In genomic region chr1:235330918-235331285, GRCh38 we compare ENCODE assay signal across 13 cellular contexts. TPM values are rescaled to one million over a fixed set of nuclear protein-coding genes. Genes with fewer than 3 reads are reported as not detected.
DNase-seq lines count a peak whose midpoint lies in the region; ATAC-seq, FAIRE-seq and TF ChIP-seq lines count a peak whose summit lies in the region.
"Had no signal": no experiment of that assay in that cellular context is flagged by ENCODE, and none has a peak within 500 bp of the region (broad histone marks: within the 10 kb centered on the region; RNA-seq: fewer than 3 reads in every experiment).

No MANE protein-coding gene starts in this region.

- H3K9me3 ChIP-seq in endothelial cell of umbilical vein (replicated peaks; ENCODE audit: control insufficient read depth, insufficient read depth, low read length): no peaks in the 10 kb centered on the region

- no peak overlapping the region for H3K4me3 Mint-ChIP-seq in osteocyte (ENCODE audit: unreplicated experiment)
- H3K4me3 Mint-ChIP-seq in type B pancreatic cell: no peak overlapping the region
- H3K4me3 Mint-ChIP-seq: T-cell had no signal

- no peak overlapping the region for H3K27ac ChIP-seq in endothelial cell of umbilical vein (ENCODE audit: insufficient read depth, low read depth, low read length)

- no peak overlapping the region for H3K9ac ChIP-seq in endothelial cell of umbilical vein (replicated peaks; ENCODE audit: extremely low read depth, insufficient read depth, low read length)

- TF ChIP-seq CTCF in GM06990 (IDR thresholded peaks at IDR 0.05; ENCODE audit: insufficient read depth, low read length, poor library complexity, severe bottlenecking): no peak
- TF ChIP-seq CTCF in NB4 (IDR thresholded peaks at IDR 0.05; ENCODE audit: low read depth, low read length): no peak
- no peak for TF ChIP-seq CTCF in endothelial cell of umbilical vein (IDR thresholded peaks at IDR 0.05; ENCODE audit: extremely low read depth in 1 of 2, insufficient read depth in 1 of 2, low read depth in 1 of 2, low read length in 2 of 2)
- no peak for TF ChIP-seq CTCF in osteocyte (IDR thresholded peaks at IDR 0.05)
- TF ChIP-seq CTCF in type B pancreatic cell (conservative IDR thresholded peaks at IDR 0.05): no peak

- H3K4me3 ChIP-seq in GM06990 (replicated peaks; ENCODE audit: low read depth, low read length) (peak overlapping the region; percentile 51), NB4 (ENCODE audit: low read depth, low read length) (peak overlapping the region; percentile 94), endothelial cell of umbilical vein (replicated peaks in 1 of 3; ENCODE audit: insufficient read depth in 1 of 3, low read depth in 1 of 3, low read length in 3 of 3) (no peak overlapping the region)

- dilution Hi-C loops in endothelial cell of umbilical vein (cut with MboI; ENCODE audit: extremely low pct_ligation_motif_present, low sequenced_read_pairs): no loop called here

- no peak for FAIRE-seq in endothelial cell of umbilical vein (lab: Jason Lieb, UNC)
- FAIRE-seq: GM12892 had no signal

- H3K36me3 Mint-ChIP-seq in osteocyte (ENCODE audit: unreplicated experiment) (peaks cover 2% of the 10 kb centered on the region), type B pancreatic cell (peaks cover 5% of the 10 kb centered on the region)

- TF ChIP-seq POLR2A in NB4 (IDR thresholded peaks at IDR 0.05; ENCODE audit: extremely low read depth, insufficient read length) (no peak), endothelial cell of umbilical vein (IDR thresholded peaks at IDR 0.05; ENCODE audit: low read depth, low read length) (no peak)

- H2AFZ ChIP-seq in endothelial cell of umbilical vein (ENCODE audit: low read depth, low read length): no peak overlapping the region

- no peak for ATAC-seq in GM21786 (IDR thresholded peaks at IDR 0.05; ENCODE audit: unreplicated experiment)
- ATAC-seq in HG03175 (IDR thresholded peaks at IDR 0.05; ENCODE audit: unreplicated experiment): no peak
- ATAC-seq: T-cell had no signal

- DNase-seq in GM06990 (ENCODE audit: extremely low read depth, insufficient read length) (no peak), NB4 (ENCODE audit: low read depth) (no peak), endothelial cell of umbilical vein (ENCODE audit: low read depth, low spot score) (no peak), osteocyte (ENCODE audit: extremely low spot score, unreplicated experiment) (no peak), anterior cingulate cortex (lab: John Stamatoyannopoulos, UW) (no peak), type B pancreatic cell (ENCODE audit: extremely low spot score, unreplicated experiment) (no peak)
- DNase-seq: effector CD8-positive, alpha-beta T cell; NCI-H1105 treated with DMSO at 0.1 percent for 48 hours; NCI-H510A had no signal

- POLR2A ChIA-PET in endothelial cell of umbilical vein (lab: Charles Lee): no interaction called here

- H3K9me3 Mint-ChIP-seq in osteocyte (ENCODE audit: unreplicated experiment) (no peaks in the 10 kb centered on the region), type B pancreatic cell (no peaks in the 10 kb centered on the region)
- H3K9me3 Mint-ChIP-seq: T-cell had no signal

- BruUV-seq in endothelial cell of umbilical vein (replicated peaks; lab: Mats Ljungman, UMichigan): no TSS peak

- CTCF ChIA-PET in endothelial cell of umbilical vein (lab: Charles Lee): interaction anchor here (1.5 to 5.7 kb wide), 2 partner anchors 11 to 85 kb away, joined by 4 to 56 read pairs; no protein-coding TSS in a partner anchor

- H3K4me2 ChIP-seq in endothelial cell of umbilical vein (ENCODE audit: insufficient read depth, low read length): peak overlapping the region; percentile 93

- H3K27me3 ChIP-seq in GM06990 (replicated peaks; ENCODE audit: control insufficient read depth, insufficient read depth, low read length): no peaks in the 10 kb centered on the region
- no peaks in the 10 kb centered on the region for H3K27me3 ChIP-seq in endothelial cell of umbilical vein (ENCODE audit: control insufficient read depth in 2 of 2, insufficient read depth in 2 of 2, low read length in 2 of 2)

- peaks cover 20% of the 10 kb centered on the region for H3K4me1 ChIP-seq in endothelial cell of umbilical vein (ENCODE audit: control insufficient read depth, extremely low read depth, insufficient read depth, low read length)

- H3K36me3 ChIP-seq in GM06990 (ENCODE audit: control insufficient read depth, insufficient read depth, low read length) (no peaks in the 10 kb centered on the region), endothelial cell of umbilical vein (ENCODE audit: control insufficient read depth in 2 of 2, extremely low read depth in 1 of 2, insufficient read depth in 2 of 2, low read length in 2 of 2) (no peaks in the 10 kb centered on the region)

- peaks cover 57% of the 10 kb centered on the region for H3K79me2 ChIP-seq in endothelial cell of umbilical vein (ENCODE audit: control insufficient read depth, insufficient read depth, low read length)

- H3K27ac Mint-ChIP-seq in osteocyte (ENCODE audit: unreplicated experiment): peak overlapping the region; percentile 62
- no peak overlapping the region for H3K27ac Mint-ChIP-seq in type B pancreatic cell
- H3K27ac Mint-ChIP-seq: T-cell had no signal

- H3K4me1 Mint-ChIP-seq in osteocyte (ENCODE audit: unreplicated experiment) (peaks cover 9% of the 10 kb centered on the region), type B pancreatic cell (ENCODE audit: unreplicated experiment) (peaks cover 28% of the 10 kb centered on the region)

- peaks cover 3% of the 10 kb centered on the region for H4K20me1 ChIP-seq in endothelial cell of umbilical vein (replicated peaks; ENCODE audit: control insufficient read depth, extremely low read depth, insufficient read depth, low read length)

- H3K9me1 ChIP-seq in endothelial cell of umbilical vein (replicated peaks; ENCODE audit: control insufficient read depth, extremely low read depth, insufficient read depth, low read length): no peaks in the 10 kb centered on the region

- intact Hi-C loops in endothelial cell of umbilical vein (cut with micrococcal nuclease): no loop called here

- no peaks in the 10 kb centered on the region for H3K27me3 Mint-ChIP-seq in osteocyte (ENCODE audit: unreplicated experiment)
- H3K27me3 Mint-ChIP-seq in type B pancreatic cell: no peaks in the 10 kb centered on the region
- H3K27me3 Mint-ChIP-seq: T-cell had no signal

TF ChIP-seq in endothelial cell of umbilical vein, 7 proteins besides CTCF, POLR2A, EP300 and RAD21:
- TF ChIP-seq EZH2 (IDR thresholded peaks at IDR 0.05; ENCODE audit: borderline replicate concordance, low read depth, low read length, severe bottlenecking): no peak
- no peak for TF ChIP-seq POLR2AphosphoS5 (IDR thresholded peaks at IDR 0.05; ENCODE audit: insufficient read depth, low read depth, low read length)
- no peak for TF ChIP-seq GATA2 (IDR thresholded peaks at IDR 0.05; ENCODE audit: insufficient read depth, insufficient read length, low read depth, low read length)
- no peak for TF ChIP-seq JUN (IDR thresholded peaks at IDR 0.05; ENCODE audit: borderline replicate concordance, insufficient read depth, insufficient read length, low read depth)

RNA-seq across cellular contexts. Expression of gene GGPS1, which starts 2.5 kb away (rescaled TPM):
- total RNA-seq in endothelial cell of umbilical vein (24.8 and 29.5 TPM in 2 replicates), osteocyte (37.1 and 42.5 TPM in 2 replicates), type B pancreatic cell (ENCODE audit: low replicate concordance) (33.9 and 45.5 TPM in 2 replicates)
- polyA plus RNA-seq in endothelial cell of umbilical vein: 9.1 and 10.7 TPM in 2 replicates
- 14.6 and 16.7 TPM in 2 replicates for polyA plus RNA-seq in endothelial cell of umbilical vein (2011; cell fraction: cytosol; rRNA removed)
- polyA plus RNA-seq in endothelial cell of umbilical vein (2011; cell fraction: nucleus; rRNA removed): 7.6 and 8.0 TPM in 2 replicates
- polyA plus RNA-seq in endothelial cell of umbilical vein (2012): 17.2 and 19.6 TPM in 2 replicates
- 11.3 and 20.9 TPM in 2 replicates for polyA minus RNA-seq in endothelial cell of umbilical vein
- 13.8 TPM for polyA minus RNA-seq in endothelial cell of umbilical vein (2011; cell fraction: cytosol; rRNA and poly(A)+ RNA removed)
- 2.3 and 8.5 TPM in 2 replicates for polyA minus RNA-seq in endothelial cell of umbilical vein (2011; cell fraction: nucleus; rRNA and poly(A)+ RNA removed)

RNA-seq across cellular contexts. Expression of gene ARID4B, which starts 2.9 kb away (rescaled TPM):
- 33.5 and 40.7 TPM in 2 replicates for total RNA-seq in endothelial cell of umbilical vein
- 4.0 and 6.7 TPM in 2 replicates for polyA plus RNA-seq in endothelial cell of umbilical vein
- 5.3 and 5.9 TPM in 2 replicates for polyA plus RNA-seq in endothelial cell of umbilical vein (2011; cell fraction: cytosol; rRNA removed)
- polyA plus RNA-seq in endothelial cell of umbilical vein (2011; cell fraction: nucleus; rRNA removed): 35.6 and 51.2 TPM in 2 replicates
- 16.6 and 20.1 TPM in 2 replicates for polyA plus RNA-seq in endothelial cell of umbilical vein (2012)
- 35.7 and 40.4 TPM in 2 replicates for polyA minus RNA-seq in endothelial cell of umbilical vein
- polyA minus RNA-seq in endothelial cell of umbilical vein (2011; cell fraction: cytosol; rRNA and poly(A)+ RNA removed): 6.6 TPM
- 78.5 and 89.4 TPM in 2 replicates for polyA minus RNA-seq in endothelial cell of umbilical vein (2011; cell fraction: nucleus; rRNA and poly(A)+ RNA removed)
- total RNA-seq in osteocyte: 41.3 and 41.5 TPM in 2 replicates
- 33.5 and 42.4 TPM in 2 replicates for total RNA-seq in type B pancreatic cell (ENCODE audit: low replicate concordance)

RNA-seq across cellular contexts. Expression of gene TBCE, which starts 36.3 kb away (rescaled TPM):
- total RNA-seq in endothelial cell of umbilical vein (28.6 and 32.6 TPM in 2 replicates), osteocyte (30.3 and 31.8 TPM in 2 replicates), type B pancreatic cell (ENCODE audit: low replicate concordance) (25.2 and 30.3 TPM in 2 replicates)
- polyA plus RNA-seq in endothelial cell of umbilical vein: 10.0 and 13.7 TPM in 2 replicates
- 18.4 and 19.6 TPM in 2 replicates for polyA plus RNA-seq in endothelial cell of umbilical vein (2011; cell fraction: cytosol; rRNA removed)
- 44.1 and 45.9 TPM in 2 replicates for polyA plus RNA-seq in endothelial cell of umbilical vein (2011; cell fraction: nucleus; rRNA removed)
- polyA plus RNA-seq in endothelial cell of umbilical vein (2012): 34.8 and 35.9 TPM in 2 replicates
- 16.7 and 23.0 TPM in 2 replicates for polyA minus RNA-seq in endothelial cell of umbilical vein
- polyA minus RNA-seq in endothelial cell of umbilical vein (2011; cell fraction: cytosol; rRNA and poly(A)+ RNA removed): 9.3 TPM
- 26.7 and 28.8 TPM in 2 replicates for polyA minus RNA-seq in endothelial cell of umbilical vein (2011; cell fraction: nucleus; rRNA and poly(A)+ RNA removed)

Comparison
In these comparisons a context has a peak if more than half of its experiments do, and no peak if none do; other contexts are left out.
1. H3K4me3 ChIP-seq: peak in GM06990 (single experiment) and NB4 (single experiment); none in endothelial cell of umbilical vein (0 of 3).